ENCODE assay signal across 1 cellular context in genomic region chr1:40648928-40649591, GRCh38.
A peak's percentile ranks its signal among the peaks of the same experiment; 100 is the strongest.
TF ChIP-seq lines count a peak whose summit lies in the region.

No MANE protein-coding gene starts in this region.

TF ChIP-seq in HEK293, 187 proteins besides CTCF, POLR2A, EP300 and RAD21:
- TF ChIP-seq EGR2 (tag by site-specific recombination; IDR thresholded peaks at IDR 0.05; ENCODE audit: low read depth), result peak; percentile 69
- TF ChIP-seq ZNF530 (tag by site-specific recombination; IDR thresholded peaks at IDR 0.05; ENCODE audit: low read depth), result no peak
- peak; percentile 83 for TF ChIP-seq ZFHX2 (tag by site-specific recombination; conservative IDR thresholded peaks at IDR 0.05)
TF ChIP-seq in HEK293: peak in this region for 2.
